8 cellular contexts compared by ENCODE assay signal in the genomic region with DNA sequence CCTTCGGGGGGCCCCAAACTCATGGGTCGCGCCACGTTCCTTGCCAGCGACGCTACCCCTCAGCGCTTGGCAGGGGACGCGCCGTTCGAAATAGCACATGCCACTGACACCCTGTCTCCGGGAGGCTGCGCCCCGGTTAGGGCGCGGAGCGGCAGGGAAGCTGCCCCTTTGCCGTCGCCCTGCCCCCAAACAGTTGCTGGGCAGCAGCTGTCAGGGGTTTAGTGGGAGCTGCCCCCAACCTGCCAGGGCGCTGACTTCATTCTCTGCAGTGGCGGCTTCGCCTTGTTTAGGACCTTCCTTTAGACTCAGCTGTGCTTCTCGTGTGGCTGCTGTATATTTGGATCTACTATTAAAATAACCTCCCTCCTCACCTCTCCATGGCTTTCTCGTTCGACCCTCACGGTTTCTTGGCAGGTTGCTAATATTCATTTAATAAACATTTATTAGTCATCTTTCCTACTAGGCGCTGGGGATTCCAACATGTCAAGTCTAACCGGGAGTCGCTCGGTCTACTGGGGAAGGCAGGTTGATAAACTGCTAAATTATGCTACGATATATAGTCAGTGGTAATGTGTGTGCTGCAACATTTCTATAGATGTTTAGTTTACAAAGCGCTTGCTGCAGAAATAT. TPM values are rescaled to one million over a fixed set of nuclear protein-coding genes. Genes with fewer than 3 reads are reported as not detected.
A peak's percentile ranks its signal among the peaks of the same experiment; 100 is the strongest.
DNase-seq lines count a peak whose midpoint lies in the region; ATAC-seq, FAIRE-seq and TF ChIP-seq lines count a peak whose summit lies in the region.

No MANE protein-coding gene starts in this region.

- peak overlapping the region; percentile 87 for H3K4me3 Mint-ChIP-seq in activated CD4-positive, alpha-beta T cell treated with anti-CD3 and anti-CD28 coated beads for 36 hours
- peak overlapping the region; percentile 84 for H3K4me3 Mint-ChIP-seq in endodermal cell

- H3K27ac ChIP-seq in endodermal cell (ENCODE audit: low read depth, low read length), result peak overlapping the region; percentile 81
- peak overlapping the region; percentile 99 for H3K27ac ChIP-seq in muscle layer of duodenum (ENCODE audit: low read length)

- H3K4me1 ChIP-seq in endodermal cell (ENCODE audit: control insufficient read depth, insufficient read depth, low read length) (peaks cover 12% of the 10 kb centered on the region), muscle layer of duodenum (ENCODE audit: control insufficient read depth in 1 of 2, insufficient read depth in 2 of 2, low read length in 2 of 2) (peaks cover 10 to 41% of the 10 kb centered on the region in 2 donors)

- CTCF ChIA-PET in activated CD4-positive, alpha-beta T cell treated with anti-CD3 and anti-CD28 coated beads for 36 hours (lab: Charles Lee), result interaction anchor here (0.6 to 1.8 kb wide), 11 partner anchors 9 to 471 kb away, joined by 3 to 9 read pairs (median 3); partner anchors contain the start of gene PRPF19

- H3K27me3 ChIP-seq in endodermal cell (ENCODE audit: control insufficient read depth, insufficient read depth, low read length, poor library complexity, severe bottlenecking), result peaks cover 8% of the 10 kb centered on the region
- no peaks in the 10 kb centered on the region for H3K27me3 ChIP-seq in muscle layer of duodenum (ENCODE audit: low read depth, low read length)

- whole genome bisulfite sequencing in endodermal cell (ENCODE audit: insufficient coverage in 1 of 2, insufficient read length in 1 of 2), 2 experiments, result 1 to 3% methylated on average over 25 to 32 of the region's 32 CpGs

- peak; percentile 66 for DNase-seq in activated CD4-positive, alpha-beta T cell treated with anti-CD3 and anti-CD28 coated beads for 36 hours
- no peak for DNase-seq in activated CD4-positive, alpha-beta T cell treated with anti-CD3 and anti-CD28 coated beads for 1 hour
- DNase-seq in HT1080 (ENCODE audit: low read depth) (peak; percentile 21), endodermal cell (peak; percentile 74), iPS-NIHi11 (ENCODE audit: low spot score) (no peak), D721Med (ENCODE audit: insufficient read length, low spot score) (no peak)
- peak; percentile 41 for DNase-seq in activated CD4-positive, alpha-beta T cell treated with anti-CD3 and anti-CD28 coated beads for 48 hours

- H3K9ac ChIP-seq in endodermal cell (ENCODE audit: extremely low read depth, low read length, poor library complexity, severe bottlenecking), result peak overlapping the region; percentile 78

- POLR2A ChIA-PET in activated CD4-positive, alpha-beta T cell treated with anti-CD3 and anti-CD28 coated beads for 36 hours (lab: Charles Lee), result interaction anchor here (0.6 to 2.9 kb wide), 9 partner anchors 9 to 515 kb away, joined by 3 to 16 read pairs (median 5); partner anchors contain the start of genes CPSF7, PRPF19, SDHAF2 and TMEM132A

- H3K36me3 ChIP-seq in endodermal cell (ENCODE audit: control insufficient read depth, insufficient read depth, low read length), result peaks cover 5% of the 10 kb centered on the region
- peaks cover 0 to 9% of the 10 kb centered on the region in 2 donors for H3K36me3 ChIP-seq in muscle layer of duodenum (ENCODE audit: control insufficient read depth in 1 of 2, insufficient read depth in 2 of 2, low read length in 2 of 2)

- H3K4me3 ChIP-seq in endodermal cell (ENCODE audit: low read length) (peak overlapping the region; percentile 92), muscle layer of duodenum (ENCODE audit: low read depth in 1 of 2, low read length in 2 of 2) (peak overlapping the region; percentile 89 to 94)

- intact Hi-C loops in activated CD4-positive, alpha-beta T cell treated with anti-CD3 and anti-CD28 coated beads for 36 hours (cut with DNase I, micrococcal nuclease), result loop anchor here (1.0 to 5.0 kb wide), 14 partner anchors 8 to 448 kb away; partner anchors contain the start of genes PRPF19 (in 2 of the 2), CCDC86 (in 1 of the 2), DDB1 (in 1 of the 2) and TKFC (in 1 of the 2)

- peaks cover 64% of the 10 kb centered on the region for H3K4me1 Mint-ChIP-seq in activated CD4-positive, alpha-beta T cell treated with anti-CD3 and anti-CD28 coated beads for 36 hours
- H3K4me1 Mint-ChIP-seq in endodermal cell, result peaks cover 49% of the 10 kb centered on the region

- H3K36me3 Mint-ChIP-seq in activated CD4-positive, alpha-beta T cell treated with anti-CD3 and anti-CD28 coated beads for 36 hours (ENCODE audit: low read depth), result peaks cover 20% of the 10 kb centered on the region
- H3K36me3 Mint-ChIP-seq in endodermal cell (ENCODE audit: low read depth), result peaks cover 6% of the 10 kb centered on the region

- peak overlapping the region; percentile 77 for H3K27ac Mint-ChIP-seq in activated CD4-positive, alpha-beta T cell treated with anti-CD3 and anti-CD28 coated beads for 36 hours
- H3K27ac Mint-ChIP-seq in endodermal cell, result peak overlapping the region; percentile 48

- no peak for FAIRE-seq in D721Med (lab: Jason Lieb, UNC)

- no peaks in the 10 kb centered on the region for H3K27me3 Mint-ChIP-seq in activated CD4-positive, alpha-beta T cell treated with anti-CD3 and anti-CD28 coated beads for 36 hours
- peaks cover 28% of the 10 kb centered on the region for H3K27me3 Mint-ChIP-seq in endodermal cell (ENCODE audit: insufficient read depth)

- no peaks in the 10 kb centered on the region for H3K9me3 Mint-ChIP-seq in activated CD4-positive, alpha-beta T cell treated with anti-CD3 and anti-CD28 coated beads for 36 hours (ENCODE audit: low read depth)
- no peaks in the 10 kb centered on the region for H3K9me3 Mint-ChIP-seq in endodermal cell

- peak; percentile 15 for ATAC-seq in activated CD4-positive, alpha-beta T cell treated with anti-CD3 and anti-CD28 coated beads for 36 hours

- TF ChIP-seq CTCF in endodermal cell (conservative IDR thresholded peaks at IDR 0.05), result no peak
- no peak for TF ChIP-seq CTCF in D721Med (IDR thresholded peaks at IDR 0.05; ENCODE audit: insufficient read depth, missing control alignments)

- H3K9me3 ChIP-seq in endodermal cell (ENCODE audit: control insufficient read depth, low read length) (no peaks in the 10 kb centered on the region), muscle layer of duodenum (ENCODE audit: control insufficient read depth in 1 of 2, low read length in 2 of 2) (no peaks in the 10 kb centered on the region)

RNA-seq across cellular contexts. Expression of gene TMEM109, which starts 0.8 kb away (rescaled TPM):
- 10 to 100 TPM; 80.3 to 89.1 TPM for total RNA-seq in activated CD4-positive, alpha-beta T cell treated with anti-CD3 and anti-CD28 coated beads for 36 hours
- 88.3 and 146 TPM in 2 replicates for total RNA-seq in HT1080 (2014; rRNA removed; shearing (Covaris generic))
- 98.8 and 114 TPM in 2 replicates for polyA plus RNA-seq in HT1080 (2015; cell fraction: cytosol; rRNA removed)
- polyA plus RNA-seq in HT1080 (2015; cell fraction: nucleus; rRNA removed), result 78.7 and 80.9 TPM in 2 replicates
- total RNA-seq in endodermal cell, result 10 to 100 TPM; 41.4 to 56.8 TPM
- polyA plus RNA-seq in endodermal cell (2013, experiment 1 of 2), result 57.8 TPM
- 55.8 TPM for polyA plus RNA-seq in endodermal cell (2013, experiment 2 of 2)

RNA-seq across cellular contexts. Expression of gene PRPF19, which starts 8.3 kb away (rescaled TPM):
- total RNA-seq in activated CD4-positive, alpha-beta T cell treated with anti-CD3 and anti-CD28 coated beads for 36 hours, result 100 to 1,000 TPM; 148 to 197 TPM
- 212 and 250 TPM in 2 replicates for total RNA-seq in HT1080 (2014; rRNA removed; shearing (Covaris generic))
- polyA plus RNA-seq in HT1080 (2015; cell fraction: cytosol; rRNA removed), result 166 and 211 TPM in 2 replicates
- polyA plus RNA-seq in HT1080 (2015; cell fraction: nucleus; rRNA removed), result 210 and 264 TPM in 2 replicates
- 100 to 1,000 TPM; 106 to 109 TPM for total RNA-seq in endodermal cell
- polyA plus RNA-seq in endodermal cell (2013, experiment 1 of 2), result 106 TPM
- 102 TPM for polyA plus RNA-seq in endodermal cell (2013, experiment 2 of 2)

RNA-seq across cellular contexts. Expression of gene TMEM132A, which starts 9.5 kb away (rescaled TPM):
- 1 to 10 TPM; 1.9 to 2.0 TPM for total RNA-seq in activated CD4-positive, alpha-beta T cell treated with anti-CD3 and anti-CD28 coated beads for 36 hours
- total RNA-seq in HT1080 (2014; rRNA removed; shearing (Covaris generic)), result 63.3 and 69.4 TPM in 2 replicates
- polyA plus RNA-seq in HT1080 (2015; cell fraction: cytosol; rRNA removed), result 53.0 and 64.2 TPM in 2 replicates
- 214 TPM in 2 replicates for polyA plus RNA-seq in HT1080 (2015; cell fraction: nucleus; rRNA removed)
- total RNA-seq in endodermal cell, result 100 to 1,000 TPM; 135 to 140 TPM
- polyA plus RNA-seq in endodermal cell (2013, experiment 1 of 2), result 230 TPM
- polyA plus RNA-seq in endodermal cell (2013, experiment 2 of 2), result 208 TPM

RNA-seq across cellular contexts. Expression of gene SLC15A3, which starts 37.2 kb away (rescaled TPM):
- total RNA-seq in activated CD4-positive, alpha-beta T cell treated with anti-CD3 and anti-CD28 coated beads for 36 hours, result 1 to 10 TPM; 7.0 to 9.6 TPM
- 0.10 and 0.32 TPM in 2 replicates for total RNA-seq in HT1080 (2014; rRNA removed; shearing (Covaris generic))
- polyA plus RNA-seq in HT1080 (2015; cell fraction: cytosol; rRNA removed), result 0.09 and 0.29 TPM in 2 replicates
- 0.67 and 0.83 TPM in 2 replicates for polyA plus RNA-seq in HT1080 (2015; cell fraction: nucleus; rRNA removed)
- 1 to 10 TPM; 1.4 to 1.6 TPM for total RNA-seq in endodermal cell
- 10.8 TPM for polyA plus RNA-seq in endodermal cell (2013, experiment 1 of 2)
- polyA plus RNA-seq in endodermal cell (2013, experiment 2 of 2), result 8.9 TPM

RNA-seq across cellular contexts. Expression of gene ZP1, which starts 47.4 kb away (rescaled TPM):
- total RNA-seq in activated CD4-positive, alpha-beta T cell treated with anti-CD3 and anti-CD28 coated beads for 36 hours, result not detected
- 1.7 and 1.9 TPM in 2 replicates for total RNA-seq in HT1080 (2014; rRNA removed; shearing (Covaris generic))
- 4.4 and 7.4 TPM in 2 replicates for polyA plus RNA-seq in HT1080 (2015; cell fraction: cytosol; rRNA removed)
- 8.1 and 13.8 TPM in 2 replicates for polyA plus RNA-seq in HT1080 (2015; cell fraction: nucleus; rRNA removed)
- not detected for total RNA-seq in endodermal cell
- not detected for polyA plus RNA-seq in endodermal cell (2013, experiment 1 of 2)
- not detected for polyA plus RNA-seq in endodermal cell (2013, experiment 2 of 2)

Comparison
In these comparisons a context has a peak if more than half of its experiments do, and no peak if none do; other contexts are left out.
1. DNase-seq: peak in activated CD4-positive, alpha-beta T cell treated with anti-CD3 and anti-CD28 coated beads for 36 hours (single experiment), HT1080 (single experiment), activated CD4-positive, alpha-beta T cell treated with anti-CD3 and anti-CD28 coated beads for 48 hours (single experiment) and endodermal cell (single experiment); none in activated CD4-positive, alpha-beta T cell treated with anti-CD3 and anti-CD28 coated beads for 1 hour (single experiment), iPS-NIHi11 (single experiment) and D721Med (single experiment).
2. RNA of gene TMEM132A, which starts 9.5 kb away (total RNA-seq): 135 to 140 TPM in endodermal cell and 63.3 to 69.4 TPM in HT1080; 1.9 to 2.0 TPM in activated CD4-positive, alpha-beta T cell treated with anti-CD3 and anti-CD28 coated beads for 36 hours; every median in the first group is over 10 times any median in the second.